ENCODE assay signal across 24 cellular contexts in genomic region chr1:34907487-34908090, GRCh38. TPM values are rescaled to one million over a fixed set of nuclear protein-coding genes. Genes with fewer than 3 reads are reported as not detected.
A peak's percentile ranks its signal among the peaks of the same experiment; 100 is the strongest.
DNase-seq lines count a peak whose midpoint lies in the region; ATAC-seq, FAIRE-seq and TF ChIP-seq lines count a peak whose summit lies in the region.
"Had no signal": no experiment of that assay in that cellular context is flagged by ENCODE, and none has a peak within 500 bp of the region (broad histone marks: within the 10 kb centered on the region; RNA-seq: fewer than 3 reads in every experiment).

No MANE protein-coding gene starts in this region.

- in situ Hi-C loops in K562 (cut with MboI), result no loop called here

- H2AFZ ChIP-seq in K562 (ENCODE audit: low read depth, low read length) (no peak overlapping the region), neural progenitor cell (replicated peaks) (no peak overlapping the region)

- no peaks in the 10 kb centered on the region for H3K9me3 ChIP-seq in K562 (replicated peaks; ENCODE audit: control insufficient read depth, insufficient read depth, low read depth, low read length)
- H3K9me3 ChIP-seq in neural progenitor cell (ENCODE audit: low read depth), result no peaks in the 10 kb centered on the region
- H3K9me3 ChIP-seq: breast epithelium had no signal

- TF ChIP-seq POLR2A in K562 (conservative IDR thresholded peaks at IDR 0.05), result no peak

- no peaks in the 10 kb centered on the region for H3F3A ChIP-seq in neural progenitor cell (ENCODE audit: low read depth)

- TF ChIP-seq EP300 in K562 (IDR thresholded peaks at IDR 0.05; ENCODE audit: low read length), result no peak

- intact Hi-C loops in K562 (cut with micrococcal nuclease), result no loop called here

- 1% methylated on average over 5 of the region's 5 CpGs for WGBS in K562 (ENCODE audit: insufficient coverage, low coverage, missing lambda C conversion rate)

- BruUV-seq in K562 (replicated peaks; lab: Mats Ljungman, UMichigan), result no TSS peak

- H3K4me1 Mint-ChIP-seq in activated naive CD4-positive, alpha-beta T cell treated with anti-CD3 and anti-CD28 coated beads, Interleukin-2, amount 10 ng/mL, durations not matched to agents 7 days and 5 days, result no peaks in the 10 kb centered on the region
- H3K4me1 Mint-ChIP-seq in neural progenitor cell, result peaks cover 7% of the 10 kb centered on the region
- H3K4me1 Mint-ChIP-seq: activated B cell treated with CpG ODN at 0.5 μM for 24 hours; activated CD4-positive, alpha-beta memory T cell treated with anti-CD3 and anti-CD28 coated beads, Interleukin-2, amount 10 ng/mL, durations not matched to agents 7 days and 5 days; B cell had no signal

- TF ChIP-seq RAD21 in K562 (CRISPR knock-in tag; conservative IDR thresholded peaks at IDR 0.05 in 1 of 2, IDR thresholded peaks at IDR 0.05 in 1 of 2), result no peak

- peaks cover 26 to 46% of the 10 kb centered on the region in 2 experiments; a peak in 4 of 5 replicates for H3K27me3 ChIP-seq in K562 (ENCODE audit: control insufficient read depth in 2 of 2, insufficient read depth in 2 of 2, low read length in 2 of 2)
- peaks cover 4% of the 10 kb centered on the region for H3K27me3 ChIP-seq in neural progenitor cell

- H3K4me3 Mint-ChIP-seq in activated naive CD4-positive, alpha-beta T cell treated with anti-CD3 and anti-CD28 coated beads, Interleukin-2, amount 10 ng/mL, durations not matched to agents 7 days and 5 days, result no peak overlapping the region
- H3K4me3 Mint-ChIP-seq in neural progenitor cell, result no peak overlapping the region
- H3K4me3 Mint-ChIP-seq: activated B cell treated with CpG ODN at 0.5 μM for 24 hours; activated CD4-positive, alpha-beta memory T cell treated with anti-CD3 and anti-CD28 coated beads, Interleukin-2, amount 10 ng/mL, durations not matched to agents 7 days and 5 days; B cell; natural killer cell treated with Interleukin-12 subunit alpha and Interleukin-12 subunit beta and Interleukin-15 and Interleukin-18, amount 100 ng/mL, for 72 hours; type B pancreatic cell had no signal

- DNase-seq in activated naive CD4-positive, alpha-beta T cell treated with anti-CD3 and anti-CD28 coated beads, Interleukin-2, amount 10 ng/mL, durations not matched to agents 7 days and 5 days, result peak; percentile 30
- no peak for DNase-seq in activated naive CD4-positive, alpha-beta T cell treated with anti-CD3 and anti-CD28 coated beads, Interleukin-2, amount 50 U/mL, for 72 hours (ENCODE audit: low spot score in 2 of 2)
- peak; percentile 83 to 88 for DNase-seq in NCI-H526 (lab: John Stamatoyannopoulos, UW)
- peak in 2 of 4 experiments; percentile 26 to 33 for DNase-seq in K562 (ENCODE audit: extremely low read depth in 1 of 4, low spot score in 3 of 4)
- peak; percentile 45 for DNase-seq in neural progenitor cell (ENCODE audit: low spot score)
- no peak for DNase-seq in activated CD8-positive, alpha-beta memory T cell treated with anti-CD3 and anti-CD28 coated beads for 24 hours
- no peak for DNase-seq in DMS79 (lab: John Stamatoyannopoulos, UW)
- DNase-seq in NCI-H446 treated with DMSO at 0.1 percent for 48 hours (lab: John Stamatoyannopoulos, UW), result no peak
- DNase-seq: activated B cell treated with CpG ODN at 0.5 μM for 24 hours; activated CD4-positive, alpha-beta memory T cell treated with anti-CD3 and anti-CD28 coated beads, Interleukin-2, amount 10 ng/mL, durations not matched to agents 7 days and 5 days; activated gamma-delta T cell; activated T-cell treated with anti-CD3 and anti-CD28 coated beads for 4 hours; midbrain; NCI-H1092 treated with DMSO at 0.1 percent for 48 hours; NCI-H2081 treated with DMSO at 0.1 percent for 48 hours; NCI-H510A treated with DMSO at 0.1 percent for 48 hours; stimulated activated CD8-positive, alpha-beta memory T cell treated with anti-CD3 and anti-CD28 coated beads, Interleukin-4, amount 100 ng/mL, for 48 hours had no signal

- peak; percentile 79 for FAIRE-seq in K562 (lab: Jason Lieb, UNC)
- FAIRE-seq: A204.1 had no signal

- H3K4me2 ChIP-seq in K562 (ENCODE audit: insufficient read depth, low read length), result no peak overlapping the region
- no peak overlapping the region for H3K4me2 ChIP-seq in neural progenitor cell

- H3K36me3 ChIP-seq in K562 (ENCODE audit: control insufficient read depth, insufficient read depth, low read length) (no peaks in the 10 kb centered on the region), neural progenitor cell (no peaks in the 10 kb centered on the region)
- H3K36me3 ChIP-seq: breast epithelium had no signal

- H3K4me3 ChIP-seq in K562, result no peak overlapping the region
- no peak overlapping the region for H3K4me3 ChIP-seq in neural progenitor cell
- H3K4me3 ChIP-seq: breast epithelium, coronary artery had no signal

- TF ChIP-seq CTCF in K562 (IDR thresholded peaks at IDR 0.05 in 2 of 3, conservative IDR thresholded peaks at IDR 0.05 in 1 of 3; ENCODE audit: insufficient read depth in 2 of 3, low read depth in 1 of 3, low read length in 3 of 3) (no peak), neural progenitor cell (IDR thresholded peaks at IDR 0.05) (no peak)

- peaks cover 0 to 11% of the 10 kb centered on the region in 2 experiments; a peak in 1 of 5 replicates for H3K4me1 ChIP-seq in K562 (replicated peaks in 1 of 2; ENCODE audit: control insufficient read depth in 2 of 2, insufficient read depth in 2 of 2, low read length in 2 of 2)
- H3K4me1 ChIP-seq in neural progenitor cell, result no peaks in the 10 kb centered on the region
- H3K4me1 ChIP-seq: breast epithelium had no signal

- POLR2A ChIA-PET in K562 (lab: Yijun Ruan, JAX), result interaction anchor here (0.7 to 1.4 kb wide), 3 partner anchors 10 to 13 kb away, joined by 3 read pairs; no protein-coding TSS in a partner anchor

- H4K20me1 ChIP-seq in K562 (replicated peaks; ENCODE audit: control insufficient read depth, insufficient read depth, low read length) (0 out of 2 replicates have a peak, but pooled peaks cover 6% of the 10 kb centered on the region), neural progenitor cell (ENCODE audit: low read depth) (peaks cover 13% of the 10 kb centered on the region)

- H3K9ac ChIP-seq in K562 (ENCODE audit: insufficient read depth in 1 of 2, low read depth in 2 of 2, low read length in 2 of 2) (no peak overlapping the region), neural progenitor cell (no peak overlapping the region)

- H3K36me3 Mint-ChIP-seq in activated naive CD4-positive, alpha-beta T cell treated with anti-CD3 and anti-CD28 coated beads, Interleukin-2, amount 10 ng/mL, durations not matched to agents 7 days and 5 days, result no peaks in the 10 kb centered on the region
- no peaks in the 10 kb centered on the region for H3K36me3 Mint-ChIP-seq in activated naive CD4-positive, alpha-beta T cell treated with anti-CD3 and anti-CD28 coated beads, Interleukin-2, amount 50 U/mL, for 72 hours
- H3K36me3 Mint-ChIP-seq in neural progenitor cell, result no peaks in the 10 kb centered on the region
- H3K36me3 Mint-ChIP-seq: natural killer cell treated with Interleukin-12 subunit alpha and Interleukin-12 subunit beta and Interleukin-15 and Interleukin-18, amount 100 ng/mL, for 72 hours; type B pancreatic cell had no signal

- no peaks in the 10 kb centered on the region for H3K9me1 ChIP-seq in K562 (ENCODE audit: control insufficient read depth, insufficient read depth, low read length)

- H3K27me3 Mint-ChIP-seq in activated naive CD4-positive, alpha-beta T cell treated with anti-CD3 and anti-CD28 coated beads, Interleukin-2, amount 10 ng/mL, durations not matched to agents 7 days and 5 days, result peaks cover 8% of the 10 kb centered on the region
- H3K27me3 Mint-ChIP-seq in neural progenitor cell (ENCODE audit: insufficient read depth, low read depth), result peaks cover 3% of the 10 kb centered on the region
- H3K27me3 Mint-ChIP-seq: activated B cell treated with CpG ODN at 0.5 μM for 24 hours, B cell had no signal

- CTCF ChIA-PET in activated naive CD4-positive, alpha-beta T cell treated with anti-CD3 and anti-CD28 coated beads, Interleukin-2, amount 10 ng/mL, durations not matched to agents 7 days and 5 days (lab: Charles Lee), result interaction anchor here (0.6 kb wide), 1 partner anchor 33 kb away, joined by 3 read pairs; no protein-coding TSS in a partner anchor
- CTCF ChIA-PET in K562 (lab: Yijun Ruan, JAX; ENCODE audit: low intra/inter-chr PET ratio), result no interaction called here

- H3K9me3 Mint-ChIP-seq in activated naive CD4-positive, alpha-beta T cell treated with anti-CD3 and anti-CD28 coated beads, Interleukin-2, amount 10 ng/mL, durations not matched to agents 7 days and 5 days, result no peaks in the 10 kb centered on the region
- no peaks in the 10 kb centered on the region for H3K9me3 Mint-ChIP-seq in activated naive CD4-positive, alpha-beta T cell treated with anti-CD3 and anti-CD28 coated beads, Interleukin-2, amount 50 U/mL, for 72 hours
- H3K9me3 Mint-ChIP-seq in neural progenitor cell, result no peaks in the 10 kb centered on the region
- H3K9me3 Mint-ChIP-seq: activated B cell treated with CpG ODN at 0.5 μM for 24 hours; activated CD4-positive, alpha-beta memory T cell treated with anti-CD3 and anti-CD28 coated beads, Interleukin-2, amount 10 ng/mL, durations not matched to agents 7 days and 5 days; natural killer cell treated with Interleukin-12 subunit alpha and Interleukin-12 subunit beta and Interleukin-15 and Interleukin-18, amount 100 ng/mL, for 72 hours; type B pancreatic cell had no signal

- H3K27ac Mint-ChIP-seq in activated naive CD4-positive, alpha-beta T cell treated with anti-CD3 and anti-CD28 coated beads, Interleukin-2, amount 10 ng/mL, durations not matched to agents 7 days and 5 days, result no peak overlapping the region
- H3K27ac Mint-ChIP-seq in activated naive CD4-positive, alpha-beta T cell treated with anti-CD3 and anti-CD28 coated beads, Interleukin-2, amount 50 U/mL, for 72 hours, result no peak overlapping the region
- H3K27ac Mint-ChIP-seq in neural progenitor cell, result no peak overlapping the region
- H3K27ac Mint-ChIP-seq: activated B cell treated with CpG ODN at 0.5 μM for 24 hours; activated CD4-positive, alpha-beta memory T cell treated with anti-CD3 and anti-CD28 coated beads, Interleukin-2, amount 10 ng/mL, durations not matched to agents 7 days and 5 days; B cell; natural killer cell treated with Interleukin-12 subunit alpha and Interleukin-12 subunit beta and Interleukin-15 and Interleukin-18, amount 100 ng/mL, for 72 hours; type B pancreatic cell had no signal

- H3K79me2 ChIP-seq in K562 (ENCODE audit: control insufficient read depth, insufficient read depth, low read length) (no peaks in the 10 kb centered on the region), neural progenitor cell (ENCODE audit: low read depth) (no peaks in the 10 kb centered on the region)

- no peak overlapping the region for H3K27ac ChIP-seq in K562 (ENCODE audit: extremely low read depth, low read depth, low read length)
- no peak overlapping the region for H3K27ac ChIP-seq in neural progenitor cell
- H3K27ac ChIP-seq: breast epithelium, coronary artery had no signal

- ATAC-seq in activated naive CD4-positive, alpha-beta T cell treated with anti-CD3 and anti-CD28 coated beads, Interleukin-2, amount 50 U/mL, for 72 hours, result no peak
- no peak for ATAC-seq in K562
- ATAC-seq: left lobe of liver; natural killer cell treated with Interleukin-12 subunit alpha and Interleukin-12 subunit beta and Interleukin-15 and Interleukin-18, amount 100 ng/mL, for 72 hours had no signal

RNA-seq across cellular contexts. Expression of gene DLGAP3, which starts 21.9 kb away (rescaled TPM):
- under 1 TPM; 0.71 to 0.84 TPM for total RNA-seq in activated naive CD4-positive, alpha-beta T cell treated with anti-CD3 and anti-CD28 coated beads, Interleukin-2, amount 50 U/mL, for 72 hours
- total RNA-seq in K562 (2011; cell fraction: chromatin; rRNA removed; ENCODE audit: low replicate concordance), result 0.30 TPM in 1 of 2 replicates, not detected in the other
- total RNA-seq in K562 (2011; cell fraction: nucleolus; rRNA removed), result 0.17 TPM in 1 of 2 replicates, not detected in the other
- total RNA-seq in K562 (2011; cell fraction: nucleoplasm; rRNA removed), result not detected in 2 replicates
- not detected in 2 replicates for total RNA-seq in K562 (2014; rRNA removed)
- total RNA-seq in K562 (2014; rRNA removed; fragmentation: Illumina TruSeq; extraction: Trizol), result not detected in 2 replicates
- not detected in 2 replicates for total RNA-seq in K562 (2015; rRNA removed; fragmentation: Illumina TruSeq; extraction: Trizol)
- total RNA-seq in K562 (2021), result 0.07 and 0.18 TPM in 2 replicates
- 0.01 and 0.03 TPM in 2 replicates for polyA plus RNA-seq in K562 (2011; rRNA removed)
- 0.01 and 0.15 TPM in 2 replicates for polyA plus RNA-seq in K562 (2011; cell fraction: cytosol; rRNA removed)
- polyA plus RNA-seq in K562 (2011; cell fraction: nucleus; rRNA removed), result 0.03 and 0.26 TPM in 2 replicates
- polyA plus RNA-seq in K562 (2012), result 0.03 and 0.05 TPM in 2 replicates
- 0.04 TPM in 1 of 2 replicates, not detected in the other for polyA plus RNA-seq in K562 (2014; fragmentation: Illumina TruSeq; extraction: Trizol)
- polyA plus RNA-seq in K562 (2014; fragmentation: Nextera tagmentation; extraction: Ambion mirVana), result not detected
- 0.01 and 0.16 TPM in 2 replicates for polyA plus RNA-seq in K562 (2014; rRNA removed)
- polyA minus RNA-seq in K562 (2011; rRNA and poly(A)+ RNA removed), result not detected in 2 replicates
- polyA minus RNA-seq in K562 (2011; cell fraction: cytosol; rRNA and poly(A)+ RNA removed), result not detected in 2 replicates
- 0.13 TPM in 1 of 2 replicates, not detected in the other for polyA minus RNA-seq in K562 (2011; cell fraction: nucleus; rRNA and poly(A)+ RNA removed)
- total RNA-seq in neural progenitor cell (ENCODE audit: low replicate concordance), result 0.65 TPM in 1 of 2 replicates, not detected in the other

RNA-seq across cellular contexts. Expression of gene SMIM12, which starts 48.0 kb away (rescaled TPM):
- total RNA-seq in activated naive CD4-positive, alpha-beta T cell treated with anti-CD3 and anti-CD28 coated beads, Interleukin-2, amount 50 U/mL, for 72 hours, result 10 to 100 TPM; 48.7 to 49.1 TPM
- 35.4 and 58.0 TPM in 2 replicates for total RNA-seq in K562 (2011; cell fraction: chromatin; rRNA removed; ENCODE audit: low replicate concordance)
- 39.9 and 42.4 TPM in 2 replicates for total RNA-seq in K562 (2011; cell fraction: nucleolus; rRNA removed)
- 52.8 and 64.5 TPM in 2 replicates for total RNA-seq in K562 (2011; cell fraction: nucleoplasm; rRNA removed)
- 63.5 and 83.3 TPM in 2 replicates for total RNA-seq in K562 (2014; rRNA removed)
- total RNA-seq in K562 (2014; rRNA removed; fragmentation: Illumina TruSeq; extraction: Trizol), result 57.7 and 63.9 TPM in 2 replicates
- 66.7 and 68.0 TPM in 2 replicates for total RNA-seq in K562 (2015; rRNA removed; fragmentation: Illumina TruSeq; extraction: Trizol)
- 71.4 and 72.3 TPM in 2 replicates for total RNA-seq in K562 (2021)
- polyA plus RNA-seq in K562 (2011; rRNA removed), result 46.8 and 56.1 TPM in 2 replicates
- 66.5 and 83.9 TPM in 2 replicates for polyA plus RNA-seq in K562 (2011; cell fraction: cytosol; rRNA removed)
- 38.6 and 39.9 TPM in 2 replicates for polyA plus RNA-seq in K562 (2011; cell fraction: nucleus; rRNA removed)
- polyA plus RNA-seq in K562 (2012), result 46.4 and 78.0 TPM in 2 replicates
- polyA plus RNA-seq in K562 (2014; fragmentation: Illumina TruSeq; extraction: Trizol), result 91.7 and 112 TPM in 2 replicates
- 10 to 100 TPM; 51.7 to 54.1 TPM for polyA plus RNA-seq in K562 (2014; fragmentation: Nextera tagmentation; extraction: Ambion mirVana)
- 63.9 and 84.5 TPM in 2 replicates for polyA plus RNA-seq in K562 (2014; rRNA removed)
- polyA minus RNA-seq in K562 (2011; rRNA and poly(A)+ RNA removed), result 39.8 and 43.3 TPM in 2 replicates
- 20.3 and 25.4 TPM in 2 replicates for polyA minus RNA-seq in K562 (2011; cell fraction: cytosol; rRNA and poly(A)+ RNA removed)
- polyA minus RNA-seq in K562 (2011; cell fraction: nucleus; rRNA and poly(A)+ RNA removed), result 12.9 and 25.4 TPM in 2 replicates
- 9.5 and 20.2 TPM in 2 replicates for total RNA-seq in neural progenitor cell (ENCODE audit: low replicate concordance)

Comparison
In these comparisons a context has a peak if more than half of its experiments do, and no peak if none do; other contexts are left out.
1. DNase-seq: peak in activated naive CD4-positive, alpha-beta T cell treated with anti-CD3 and anti-CD28 coated beads, Interleukin-2, amount 10 ng/mL, durations not matched to agents 7 days and 5 days (single experiment), NCI-H526 (2 of 2) and neural progenitor cell (single experiment); none in activated naive CD4-positive, alpha-beta T cell treated with anti-CD3 and anti-CD28 coated beads, Interleukin-2, amount 50 U/mL, for 72 hours (0 of 2), activated CD8-positive, alpha-beta memory T cell treated with anti-CD3 and anti-CD28 coated beads for 24 hours (single experiment), DMS79 (single experiment) and NCI-H446 treated with DMSO at 0.1 percent for 48 hours (single experiment).